ENCODE assay signal across 9 cellular contexts in the genomic region with DNA sequence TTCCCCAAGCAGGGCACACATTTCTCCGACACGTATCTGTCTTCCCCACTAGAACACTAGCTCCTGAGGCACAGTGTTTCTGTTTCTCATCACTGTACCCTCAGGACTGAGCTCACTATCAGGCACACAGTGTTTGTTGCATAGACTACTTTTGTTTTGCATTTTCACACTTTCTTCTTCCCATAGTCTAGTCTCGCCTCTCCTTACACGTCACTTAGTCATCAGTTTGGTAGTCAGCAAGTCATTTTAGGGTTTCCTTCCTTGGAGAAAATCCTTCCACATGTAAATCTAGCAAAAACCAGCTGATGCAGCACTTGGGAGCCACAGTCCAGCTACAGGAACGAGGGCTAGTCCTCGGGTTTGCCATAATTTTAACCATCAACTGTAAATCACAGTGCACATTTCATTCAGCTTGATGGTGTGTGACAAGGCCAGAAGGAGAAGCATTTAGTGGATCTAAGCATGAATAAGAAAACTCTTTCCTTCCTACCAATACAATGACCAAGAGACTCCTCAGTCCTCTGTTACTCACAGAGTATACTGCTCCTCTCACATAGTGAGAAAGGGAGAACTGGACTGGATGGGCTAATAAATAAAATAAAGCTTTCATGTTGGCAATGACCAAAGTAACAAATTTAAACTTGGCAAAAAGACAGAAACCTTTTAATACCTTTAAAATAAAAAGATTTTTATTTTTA.
A peak's percentile ranks its signal among the peaks of the same experiment; 100 is the strongest.
DNase-seq lines count a peak whose midpoint lies in the region; ATAC-seq, FAIRE-seq and TF ChIP-seq lines count a peak whose summit lies in the region.
"Had no signal": no experiment of that assay in that cellular context is flagged by ENCODE, and none has a peak within 500 bp of the region (broad histone marks: within the 10 kb centered on the region; RNA-seq: fewer than 3 reads in every experiment).

No MANE protein-coding gene starts in this region.

- peak; percentile 40 for ATAC-seq in HG02885 (IDR thresholded peaks at IDR 0.05; ENCODE audit: poor library complexity, unreplicated experiment)

- H3K4me2 ChIP-seq in osteoblast (ENCODE audit: insufficient read depth, low read length), result peak overlapping the region; percentile 76

- H3K4me3 ChIP-seq in osteoblast (ENCODE audit: insufficient read depth, low read length), result peak overlapping the region; percentile 45

- DNase-seq in GM12892 (ENCODE audit: insufficient read length), result no peak
- peak; percentile 8 for DNase-seq in epithelial cell of prostate (ENCODE audit: low read depth, low spot score)
- no peak for DNase-seq in osteoblast (ENCODE audit: insufficient read length, low spot score, missing footprints)
- DNase-seq in NCI-H146 treated with DMSO at 0.1 percent for 48 hours (lab: John Stamatoyannopoulos, UW; ENCODE audit: unreplicated experiment), result no peak
- no peak for DNase-seq in epidermal melanocyte (ENCODE audit: insufficient read length, low spot score)
- DNase-seq in NK-92 (lab: John Stamatoyannopoulos, UW; ENCODE audit: unreplicated experiment), result no peak
- no peak for DNase-seq in NCI-H82 treated with DMSO at 0.1 percent for 48 hours (lab: John Stamatoyannopoulos, UW; ENCODE audit: unreplicated experiment)

- H2AFZ ChIP-seq in osteoblast (ENCODE audit: low read length), result peak overlapping the region; percentile 3

- H3K27me3 ChIP-seq in osteoblast (ENCODE audit: insufficient read depth, low read length), result no peaks in the 10 kb centered on the region

- peaks cover 11% of the 10 kb centered on the region for H4K20me1 ChIP-seq in osteoblast (ENCODE audit: insufficient read depth, low read length)

- H3K79me2 ChIP-seq in osteoblast (ENCODE audit: insufficient read depth, low read length), result peaks cover 89% of the 10 kb centered on the region

- H3K27ac ChIP-seq in epithelial cell of prostate (peak overlapping the region; percentile 12), osteoblast (ENCODE audit: low read depth, low read length) (peak overlapping the region; percentile 90)

- TF ChIP-seq CTCF in osteoblast (IDR thresholded peaks at IDR 0.05; ENCODE audit: extremely low read depth, low read depth, low read length), result no peak

- H3K36me3 ChIP-seq in osteoblast (ENCODE audit: insufficient read depth, low read length), result no peaks in the 10 kb centered on the region

- TF ChIP-seq POLR2A in GM12892 (IDR thresholded peaks at IDR 0.05; ENCODE audit: low read depth, low read length), result no peak

- peak; percentile 79 for FAIRE-seq in GM12892 (lab: Jason Lieb, UNC)
- FAIRE-seq: frontal cortex had no signal

- H3K9me3 ChIP-seq in osteoblast (ENCODE audit: low read depth, low read length), result no peaks in the 10 kb centered on the region

- H3K4me1 ChIP-seq in osteoblast (ENCODE audit: insufficient read depth, low read length), result peaks cover 30% of the 10 kb centered on the region
